ENCODE assay signal across 15 cellular contexts in genomic region chr17:76956846-76957540, GRCh38.
"Had no signal": no experiment of that assay in that cellular context is flagged by ENCODE, and none has a peak within 500 bp of the region (broad histone marks: within the 10 kb centered on the region; RNA-seq: fewer than 3 reads in every experiment).

No MANE protein-coding gene starts in this region.

- H3K27me3 ChIP-seq: ascending aorta, testis, upper lobe of left lung had no signal

- H3K27ac ChIP-seq: ascending aorta, left lung, prostate gland, stomach, upper lobe of left lung had no signal

- DNase-seq: activated CD4-positive, alpha-beta T cell treated with anti-CD3 and anti-CD28 coated beads for 1 hour; activated CD4-positive, alpha-beta T cell treated with anti-CD3 and anti-CD28 coated beads, Interleukin-2, amount 50 U/mL, for 48 hours; activated naive CD4-positive, alpha-beta T cell treated with Interleukin-2 at 50 U/mL for 16 hours; activated naive CD8-positive, alpha-beta T cell treated with anti-CD3 and anti-CD28 coated beads, Interleukin-2, amount 50 U/mL, for 24 hours; hippocampal formation; left lung; naive thymus-derived CD8-positive, alpha-beta T cell; right cardiac atrium; small intestine; stomach; testis; upper lobe of left lung had no signal

- H3K36me3 ChIP-seq: ascending aorta, left lung, prostate gland, stomach, upper lobe of left lung had no signal

- H3K4me1 ChIP-seq: ascending aorta, left lung, prostate gland, upper lobe of left lung had no signal

- H3K4me3 ChIP-seq: left lung, mucosa of descending colon, prostate gland, stomach, testis, upper lobe of left lung had no signal

- H3K9me3 ChIP-seq: ascending aorta, left lung, mucosa of descending colon, prostate gland, stomach, testis, upper lobe of left lung had no signal
